In genomic region chrX:68488657-68489056, GRCh38 we compare ENCODE assay signal across 1 cellular context.
TF ChIP-seq lines count a peak whose summit lies in the region.

No MANE protein-coding gene starts in this region.

TF ChIP-seq in A549, 52 proteins besides CTCF, POLR2A, EP300 and RAD21 (continued from another document):
- no peak for TF ChIP-seq PHF8 (IDR thresholded peaks at IDR 0.05; ENCODE audit: borderline replicate concordance, low read depth)
- 0 out of 4 replicates have a peak, but pooled peaks of 1 of the 2 experiments have one; percentile 14 for TF ChIP-seq CEBPB (IDR thresholded peaks at IDR 0.05)
- TF ChIP-seq CHD2 (IDR thresholded peaks at IDR 0.05; ENCODE audit: low read length, partially characterized antibody) = no peak
- no peak for TF ChIP-seq FOSL2 (IDR thresholded peaks at IDR 0.05)
- TF ChIP-seq FOSL2 (CRISPR knock-in tag; IDR thresholded peaks at IDR 0.05) = peak; percentile 76
- TF ChIP-seq REST (IDR thresholded peaks at IDR 0.05) = no peak
- TF ChIP-seq SREBF2 (IDR thresholded peaks at IDR 0.05) = no peak
- no peak for TF ChIP-seq MAZ (IDR thresholded peaks at IDR 0.05; ENCODE audit: borderline replicate concordance, low read depth, low read length)
- no peak for TF ChIP-seq RARB (CRISPR knock-in tag; IDR thresholded peaks at IDR 0.05)
- no peak for TF ChIP-seq HMGXB4 (CRISPR knock-in tag; IDR thresholded peaks at IDR 0.05; ENCODE audit: borderline replicate concordance)
- peak; percentile 41 to 58; a peak in 2 of 5 replicates for TF ChIP-seq JUN (IDR thresholded peaks at IDR 0.05)
- no peak for TF ChIP-seq ELK1 (IDR thresholded peaks at IDR 0.05; ENCODE audit: low read depth, low read length)
- no peak for TF ChIP-seq HOXB5 (CRISPR knock-in tag; IDR thresholded peaks at IDR 0.05)
- TF ChIP-seq SMC3 (IDR thresholded peaks at IDR 0.05) = no peak
- TF ChIP-seq ZC3H11A (IDR thresholded peaks at IDR 0.05) = no peak
- TF ChIP-seq RCOR1 (IDR thresholded peaks at IDR 0.05; ENCODE audit: low read depth, low read length) = no peak
- TF ChIP-seq RFX5 (IDR thresholded peaks at IDR 0.05) = no peak
- TF ChIP-seq EHF (CRISPR knock-in tag; IDR thresholded peaks at IDR 0.05) = no peak
